In the genomic region with DNA sequence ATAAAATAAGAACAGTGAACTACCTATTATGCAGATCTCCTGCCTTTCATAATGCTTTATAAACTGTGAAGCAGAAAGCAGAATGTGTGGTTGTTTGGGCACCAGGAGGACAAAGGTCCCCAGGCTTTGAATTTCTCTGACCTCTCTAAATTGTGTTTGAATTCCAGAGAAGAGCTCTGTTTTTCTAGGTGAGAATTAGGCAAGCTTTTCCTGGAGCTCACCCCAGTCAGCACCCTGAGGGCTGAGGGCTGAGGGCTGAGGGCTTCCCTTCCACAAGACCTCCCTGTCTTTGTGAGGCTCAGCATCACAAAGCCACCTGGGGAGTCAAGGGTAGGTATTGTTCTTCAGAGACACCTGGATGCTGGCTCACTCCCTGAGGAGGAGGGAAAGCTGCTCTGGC, we compare ENCODE assay signal across 31 cellular contexts. TPM values are rescaled to one million over a fixed set of nuclear protein-coding genes. Genes with fewer than 3 reads are reported as not detected.
DNase-seq lines count a peak whose midpoint lies in the region; ATAC-seq and TF ChIP-seq lines count a peak whose summit lies in the region.
"Had no signal": no experiment of that assay in that cellular context is flagged by ENCODE, and none has a peak within 500 bp of the region (broad histone marks: within the 10 kb centered on the region; RNA-seq: fewer than 3 reads in every experiment).

No MANE protein-coding gene starts in this region.

- H3K9ac ChIP-seq in neural progenitor cell, result no peak overlapping the region
- H3K9ac ChIP-seq: GM23248 had no signal

- no peaks in the 10 kb centered on the region for H3K36me3 ChIP-seq in cardiac muscle cell
- no peaks in the 10 kb centered on the region for H3K36me3 ChIP-seq in iPS DF 6.9 (ENCODE audit: control insufficient read depth, insufficient read depth, low read length)
- H3K36me3 ChIP-seq in neural progenitor cell, result no peaks in the 10 kb centered on the region
- H3K36me3 ChIP-seq: BE2C, spleen, thoracic aorta, uterus had no signal

- H3K4me3 ChIP-seq in cardiac muscle cell, result no peak overlapping the region
- H3K4me3 ChIP-seq in right cardiac atrium (ENCODE audit: low read length), result no peak overlapping the region
- no peak overlapping the region for H3K4me3 ChIP-seq in iPS DF 6.9 (ENCODE audit: low read length)
- H3K4me3 ChIP-seq in neural progenitor cell, result no peak overlapping the region
- H3K4me3 ChIP-seq: body of pancreas, esophagus muscularis mucosa, GM23248, spleen, thoracic aorta, uterus had no signal

- no peak overlapping the region for H3K4me2 ChIP-seq in neural progenitor cell

- no peaks in the 10 kb centered on the region for H3K79me2 ChIP-seq in neural progenitor cell (ENCODE audit: low read depth)

- no peak for ATAC-seq in right cardiac atrium
- ATAC-seq in HG02970 (IDR thresholded peaks at IDR 0.05; ENCODE audit: low FRiP score, unreplicated experiment), result no peak
- no peak for ATAC-seq in GM18858 (IDR thresholded peaks at IDR 0.05; ENCODE audit: unreplicated experiment)
- ATAC-seq: activated CD8-positive, alpha-beta T cell treated with anti-CD3 and anti-CD28 coated beads, Interleukin-2, amount 10 ng/mL, durations not matched to agents 7 days and 5 days; body of pancreas; naive thymus-derived CD4-positive, alpha-beta T cell; stimulated activated memory B cell treated with anti-CD40 and anti-IgM and Interleukin-4, amounts not matched to agents 10 μg/mL and 1 μg/mL and 100 μg/mL, for 72 hours had no signal

- peaks cover 8% of the 10 kb centered on the region for H4K20me1 ChIP-seq in neural progenitor cell (ENCODE audit: low read depth)

- peak overlapping the region; percentile 40 for H3K27ac Mint-ChIP-seq in neural progenitor cell
- H3K27ac Mint-ChIP-seq: activated CD8-positive, alpha-beta T cell treated with anti-CD3 and anti-CD28 coated beads, Interleukin-2, amount 10 ng/mL, durations not matched to agents 7 days and 5 days; mesothelial cell of epicardium; naive thymus-derived CD4-positive, alpha-beta T cell; stimulated activated memory B cell treated with anti-CD40 and anti-IgM and Interleukin-4, amounts not matched to agents 10 μg/mL and 1 μg/mL and 100 μg/mL, for 72 hours had no signal

- H3F3A ChIP-seq in neural progenitor cell (ENCODE audit: low read depth), result peaks cover 11% of the 10 kb centered on the region

- peaks cover 10% of the 10 kb centered on the region for H3K4me1 Mint-ChIP-seq in neural progenitor cell

- intact Hi-C loops in right cardiac atrium (cut with DNase I), result no loop called here

- no peaks in the 10 kb centered on the region for H3K9me3 ChIP-seq in cardiac muscle cell (ENCODE audit: low read depth)
- H3K9me3 ChIP-seq in right cardiac atrium (ENCODE audit: control insufficient read depth, low read length), result no peaks in the 10 kb centered on the region
- no peaks in the 10 kb centered on the region for H3K9me3 ChIP-seq in iPS DF 6.9 (ENCODE audit: control insufficient read depth, insufficient read depth, low read length)
- H3K9me3 ChIP-seq in neural progenitor cell (ENCODE audit: low read depth), result no peaks in the 10 kb centered on the region
- H3K9me3 ChIP-seq: BE2C, body of pancreas, esophagus muscularis mucosa, spleen, thoracic aorta, uterus had no signal

- peaks cover 2% of the 10 kb centered on the region for H3K27me3 Mint-ChIP-seq in neural progenitor cell (ENCODE audit: insufficient read depth, low read depth)
- H3K27me3 Mint-ChIP-seq: naive thymus-derived CD4-positive, alpha-beta T cell; stimulated activated memory B cell treated with anti-CD40 and anti-IgM and Interleukin-4, amounts not matched to agents 10 μg/mL and 1 μg/mL and 100 μg/mL, for 72 hours had no signal

- H3K27ac ChIP-seq in cardiac muscle cell (peak overlapping the region; percentile 79), right cardiac atrium (ENCODE audit: low read length) (no peak overlapping the region), iPS DF 6.9 (ENCODE audit: low read length) (no peak overlapping the region), neural progenitor cell (no peak overlapping the region)
- H3K27ac ChIP-seq: body of pancreas, esophagus muscularis mucosa, GM23248, thoracic aorta, uterus had no signal

- H3K27me3 ChIP-seq in cardiac muscle cell (no peaks in the 10 kb centered on the region), right cardiac atrium (ENCODE audit: control insufficient read depth, insufficient read depth) (no peaks in the 10 kb centered on the region), iPS DF 6.9 (ENCODE audit: control insufficient read depth, insufficient read depth, low read length) (no peaks in the 10 kb centered on the region), neural progenitor cell (no peaks in the 10 kb centered on the region)
- H3K27me3 ChIP-seq: BE2C, body of pancreas, esophagus muscularis mucosa, spleen, uterus had no signal

- DNase-seq in cardiac muscle cell (ENCODE audit: low read depth in 1 of 2, low spot score in 1 of 2) (no peak), right cardiac atrium (no peak), NCI-H345 (lab: John Stamatoyannopoulos, UW) (peak; percentile 40), iPS DF 6.9 (ENCODE audit: low read depth, low spot score) (peak; percentile 78), neural progenitor cell (ENCODE audit: low spot score) (no peak)
- DNase-seq in central memory CD4-positive, alpha-beta T cell, result no peak
- DNase-seq: activated CD4-positive, CD25-positive, alpha-beta regulatory T cell; activated CD8-positive, alpha-beta T cell treated with anti-CD3 and anti-CD28 coated beads, Interleukin-2, amount 10 ng/mL, durations not matched to agents 7 days and 5 days; activated gamma-delta T cell; activated T-cell treated with anti-CD3 and anti-CD28 coated beads for 4 hours; BE2C; body of pancreas; DND-41; foreskin melanocyte; GM23248; hypothalamus; naive thymus-derived CD4-positive, alpha-beta T cell; NCI-H1930; NCI-H446 treated with DMSO at 0.1 percent for 48 hours; NK-92 treated with Interleukin-12 subunit alpha and Interleukin-12 subunit beta, amount 100 ng/mL, for 24 hours; SIG-M5; spleen; stimulated activated CD4-positive, alpha-beta T cell treated with anti-CD3 and anti-CD28 coated beads, Interleukin-4, amount 100 ng/mL, for 1 hour; SW 1271; uterus had no signal

- H3K4me1 ChIP-seq in cardiac muscle cell (ENCODE audit: low read depth), result peaks cover 32% of the 10 kb centered on the region
- H3K4me1 ChIP-seq in right cardiac atrium (ENCODE audit: control insufficient read depth, insufficient read depth, low read length), result no peaks in the 10 kb centered on the region
- H3K4me1 ChIP-seq in iPS DF 6.9 (ENCODE audit: control insufficient read depth, insufficient read depth, low read length), result no peaks in the 10 kb centered on the region
- H3K4me1 ChIP-seq in neural progenitor cell, result peaks cover 10% of the 10 kb centered on the region
- H3K4me1 ChIP-seq: BE2C, body of pancreas, uterus had no signal

- no peak overlapping the region for H3K4me3 Mint-ChIP-seq in neural progenitor cell
- H3K4me3 Mint-ChIP-seq: activated CD8-positive, alpha-beta T cell treated with anti-CD3 and anti-CD28 coated beads, Interleukin-2, amount 10 ng/mL, durations not matched to agents 7 days and 5 days; mesothelial cell of epicardium; naive thymus-derived CD4-positive, alpha-beta T cell; stimulated activated memory B cell treated with anti-CD40 and anti-IgM and Interleukin-4, amounts not matched to agents 10 μg/mL and 1 μg/mL and 100 μg/mL, for 72 hours had no signal

- H2AFZ ChIP-seq in neural progenitor cell (replicated peaks), result no peak overlapping the region
- H2AFZ ChIP-seq: GM23248 had no signal

- H3K9me3 Mint-ChIP-seq in neural progenitor cell, result no peaks in the 10 kb centered on the region
- H3K9me3 Mint-ChIP-seq: mesothelial cell of epicardium; naive thymus-derived CD4-positive, alpha-beta T cell; stimulated activated memory B cell treated with anti-CD40 and anti-IgM and Interleukin-4, amounts not matched to agents 10 μg/mL and 1 μg/mL and 100 μg/mL, for 72 hours had no signal

- H3K36me3 Mint-ChIP-seq in neural progenitor cell, result no peaks in the 10 kb centered on the region
- H3K36me3 Mint-ChIP-seq: stimulated activated memory B cell treated with anti-CD40 and anti-IgM and Interleukin-4, amounts not matched to agents 10 μg/mL and 1 μg/mL and 100 μg/mL, for 72 hours had no signal

- TF ChIP-seq CTCF in cardiac muscle cell (IDR thresholded peaks at IDR 0.05; ENCODE audit: low read depth, low read length) (no peak), neural progenitor cell (IDR thresholded peaks at IDR 0.05) (no peak)

RNA-seq across cellular contexts. Expression of a gene that starts 45.5 kb away (rescaled TPM):
- total RNA-seq in cardiac muscle cell, result 8.8 and 15.5 TPM in 2 replicates
- 7.2 and 11.5 TPM in 2 replicates for polyA plus RNA-seq in cardiac muscle cell
- total RNA-seq in right cardiac atrium, result 10 to 100 TPM in 2 of 4 donors, 1 to 10 TPM in 2; 8.9 to 11.1 (median 9.8) TPM
- polyA plus RNA-seq in right cardiac atrium, result 4.3 TPM
- 24.4 and 28.4 TPM in 2 replicates for total RNA-seq in neural progenitor cell (ENCODE audit: low replicate concordance)

Comparison
In these comparisons a context has a peak if more than half of its experiments do, and no peak if none do; other contexts are left out.
1. DNase-seq: peak in NCI-H345 (single experiment) and iPS DF 6.9 (single experiment); none in cardiac muscle cell (0 of 2), right cardiac atrium (0 of 3), neural progenitor cell (single experiment) and central memory CD4-positive, alpha-beta T cell (single experiment).